10 cellular contexts compared by ENCODE assay signal in the genomic region with DNA sequence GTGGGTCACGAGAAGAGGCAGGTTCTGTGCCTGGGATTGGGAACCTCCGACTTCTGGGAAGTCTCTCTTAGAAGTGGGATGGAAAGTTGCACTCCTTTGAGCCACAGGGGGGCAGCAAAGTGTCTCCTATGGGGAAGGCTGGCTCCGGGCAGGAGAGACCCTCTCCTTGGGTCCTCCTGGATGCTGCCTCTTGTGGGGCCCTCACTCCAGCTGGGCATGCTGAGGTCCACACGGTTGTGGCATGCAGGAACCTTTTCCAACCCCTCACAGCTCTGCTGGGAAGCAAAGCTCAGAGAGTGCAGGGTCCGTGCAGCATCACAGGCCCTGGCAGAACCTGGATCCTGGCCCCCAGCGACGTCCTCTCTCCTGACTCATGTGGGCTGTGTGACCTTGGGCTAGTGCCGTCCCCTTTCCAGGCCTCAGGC. TPM values are rescaled to one million over a fixed set of nuclear protein-coding genes. Genes with fewer than 3 reads are reported as not detected.
A peak's percentile ranks its signal among the peaks of the same experiment; 100 is the strongest.
DNase-seq lines count a peak whose midpoint lies in the region; ATAC-seq and TF ChIP-seq lines count a peak whose summit lies in the region.
"Had no signal": no experiment of that assay in that cellular context is flagged by ENCODE, and none has a peak within 500 bp of the region (broad histone marks: within the 10 kb centered on the region; RNA-seq: fewer than 3 reads in every experiment).

No MANE protein-coding gene starts in this region.

- in situ Hi-C loops in IMR-90 (cut with MboI; ENCODE audit: low sequenced_read_pairs): no loop called here

- 18% methylated on average over 2 of the region's 8 CpGs; no CpG with 5 or more reads in 1 of the 2 experiments for WGBS in IMR-90 (ENCODE audit: extremely low coverage in 2 of 2, insufficient read length in 1 of 2), 2 experiments
- 25 to 29% (median 27%) methylated on average over 8 of the region's 8 CpGs for WGBS in heart left ventricle, 4 donors

- dilution Hi-C loops in IMR-90 (cut with HindIII; ENCODE audit: low sequenced_read_pairs, unreplicated experiment): no loop called here

- H2AFZ ChIP-seq in IMR-90 (replicated peaks; ENCODE audit: low read length, poor library complexity): no peak overlapping the region

- TF ChIP-seq CTCF in IMR-90 (conservative IDR thresholded peaks at IDR 0.05; ENCODE audit: low read depth, low read length) (peak; percentile 56), heart left ventricle (IDR thresholded peaks at IDR 0.05) (peak; percentile 41 to 66 (median 58))

- H3K9me3 ChIP-seq in IMR-90 (ENCODE audit: control insufficient read depth, insufficient read depth, low read length) (no peaks in the 10 kb centered on the region), heart left ventricle (no peaks in the 10 kb centered on the region)
- H3K9me3 ChIP-seq: SJSA1 had no signal

- H3K18ac ChIP-seq in IMR-90 (ENCODE audit: low read depth, low read length): no peak overlapping the region

- no peaks in the 10 kb centered on the region for H3K79me1 ChIP-seq in IMR-90 (ENCODE audit: low read depth in 1 of 2, low read length in 2 of 2)

- POLR2A ChIA-PET in IMR-90 (lab: Charles Lee; ENCODE audit: unreplicated experiment): no interaction called here

- no peak overlapping the region for H4K8ac ChIP-seq in IMR-90 (ENCODE audit: low read depth in 2 of 2, low read length in 2 of 2)

- no peak overlapping the region for H2BK5ac ChIP-seq in IMR-90 (ENCODE audit: low read depth, low read length, poor library complexity, severe bottlenecking)

- no peak overlapping the region for H2BK15ac ChIP-seq in IMR-90 (ENCODE audit: low read depth, low read length)

- H3K4me2 ChIP-seq in IMR-90 (ENCODE audit: low read depth, low read length): no peak overlapping the region

- no peak overlapping the region for H2AK9ac ChIP-seq in IMR-90 (replicated peaks; ENCODE audit: low read depth, low read length, poor library complexity)

- no peak overlapping the region for H2BK120ac ChIP-seq in IMR-90 (ENCODE audit: low read depth, low read length)

- CTCF ChIA-PET in IMR-90 (lab: Yijun Ruan, JAX): interaction anchor here (0.7 kb wide), 1 partner anchor 14 kb away, joined by 3 read pairs; no protein-coding TSS in a partner anchor

- DNase-seq in DMS153 treated with DMSO at 0.1 percent for 48 hours (lab: John Stamatoyannopoulos, UW; ENCODE audit: unreplicated experiment) (peak; percentile 32), IMR-90 (peak; percentile 31), SK-N-DZ (ENCODE audit: low spot score) (peak; percentile 68), heart left ventricle (no peak), superior temporal gyrus (ENCODE audit: extremely low spot score) (peak; percentile 67), immature natural killer cell (no peak)
- DNase-seq in stimulated activated naive CD4-positive, alpha-beta T cell (lab: John Stamatoyannopoulos, UW): no peak
- DNase-seq in activated CD4-positive, CD25-positive, alpha-beta regulatory T cell treated with anti-CD3 and anti-CD28 coated beads, Interleukin-2, amount 50 U/mL, for 72 hours: no peak

- no peak overlapping the region for H3K56ac ChIP-seq in IMR-90 (ENCODE audit: extremely low read depth, insufficient read depth, low read length)

- no peaks in the 10 kb centered on the region for H3K9me1 ChIP-seq in IMR-90 (ENCODE audit: insufficient read depth, low read length)

- H3K27me3 ChIP-seq in IMR-90 (ENCODE audit: control insufficient read depth, insufficient read depth, low read length): peaks cover 11% of the 10 kb centered on the region
- H3K27me3 ChIP-seq in heart left ventricle: peaks cover 0 to 42% (median 4%) of the 10 kb centered on the region in 9 donors
- H3K27me3 ChIP-seq: SJSA1 had no signal

- H3K27ac Mint-ChIP-seq in immature natural killer cell: no peak overlapping the region

- H4K20me1 ChIP-seq in IMR-90 (ENCODE audit: insufficient read depth, low read length): no peaks in the 10 kb centered on the region

- no peak overlapping the region for H3K9ac ChIP-seq in IMR-90 (ENCODE audit: low read depth, low read length)

- no TSS peak for BruUV-seq in IMR-90 (replicated peaks; lab: Mats Ljungman, UMichigan)

- H4K5ac ChIP-seq in IMR-90 (ENCODE audit: low read depth, low read length): no peak overlapping the region

- H3K27ac ChIP-seq in IMR-90 (ENCODE audit: insufficient read depth, low read length) (no peak overlapping the region), heart left ventricle (no peak overlapping the region)
- H3K27ac ChIP-seq: SJSA1 had no signal

- H3K36me3 Mint-ChIP-seq in immature natural killer cell: no peaks in the 10 kb centered on the region

- no peak for TF ChIP-seq POLR2A in IMR-90 (IDR thresholded peaks at IDR 0.05; ENCODE audit: low read depth, low read length)
- no peak for TF ChIP-seq POLR2A in heart left ventricle (IDR thresholded peaks at IDR 0.05)

- no peaks in the 10 kb centered on the region for H3K4me1 Mint-ChIP-seq in immature natural killer cell

- H3K9me3 Mint-ChIP-seq in immature natural killer cell: no peaks in the 10 kb centered on the region

- H3K36me3 ChIP-seq in IMR-90 (ENCODE audit: control insufficient read depth, insufficient read depth, low read length): no peaks in the 10 kb centered on the region
- no peaks in the 10 kb centered on the region for H3K36me3 ChIP-seq in heart left ventricle
- H3K36me3 ChIP-seq: SJSA1 had no signal

- H3K4me1 ChIP-seq in IMR-90 (ENCODE audit: control insufficient read depth, insufficient read depth, low read length) (no peaks in the 10 kb centered on the region), heart left ventricle (no peaks in the 10 kb centered on the region)
- H3K4me1 ChIP-seq: SJSA1 had no signal

- H4K91ac ChIP-seq in IMR-90 (ENCODE audit: insufficient read depth, low read depth, low read length): no peak overlapping the region

- peaks cover 0 to 3% (median 0%) of the 10 kb centered on the region in 3 donors for H3K27me3 Mint-ChIP-seq in immature natural killer cell (ENCODE audit: low read depth in 3 of 3)

- ATAC-seq in IMR-90 (ENCODE audit: low read depth) (peak; percentile 86), heart left ventricle (peak in 3 of 4 donors; percentile 34 to 59 (median 38))

- H2AK5ac ChIP-seq in IMR-90 (ENCODE audit: low read depth, low read length): no peak overlapping the region

- no peak overlapping the region for H3K4me3 ChIP-seq in IMR-90 (ENCODE audit: insufficient read depth, low read depth, low read length)
- H3K4me3 ChIP-seq in heart left ventricle: no peak overlapping the region
- H3K4me3 ChIP-seq: lung, SJSA1 had no signal

- intact Hi-C loops in IMR-90 (cut with micrococcal nuclease): loop anchor here (1.0 kb wide), 1 partner anchor 473 kb away; no protein-coding TSS in a partner anchor
- intact Hi-C loops in heart left ventricle (cut with DNase I): loop anchor here in 4 of 10 donors (2.0 to 10.0 kb wide), 4 partner anchors 405 to 475 kb away; no protein-coding TSS in a partner anchor

- peak; percentile 67 for TF ChIP-seq RAD21 in IMR-90 (IDR thresholded peaks at IDR 0.05; ENCODE audit: low read length)

- H3K23ac ChIP-seq in IMR-90 (ENCODE audit: low read depth, low read length): no peak overlapping the region

- H3K4ac ChIP-seq in IMR-90 (ENCODE audit: low read depth, low read length): no peak overlapping the region

- H3K4me3 Mint-ChIP-seq in immature natural killer cell: no peak overlapping the region

- H2BK20ac ChIP-seq in IMR-90 (ENCODE audit: low read depth, low read length): no peak overlapping the region

- no peak overlapping the region for H3K14ac ChIP-seq in IMR-90 (replicated peaks; ENCODE audit: low read depth, low read length)

TF ChIP-seq in IMR-90, 13 proteins besides CTCF, POLR2A, EP300 and RAD21:
- TF ChIP-seq RCOR1 (IDR thresholded peaks at IDR 0.05; ENCODE audit: insufficient replicate concordance, low read length) (no peak), FOS (IDR thresholded peaks at IDR 0.05; ENCODE audit: low read depth, low read length) (no peak), SMC3 (IDR thresholded peaks at IDR 0.05; ENCODE audit: low read depth, low read length) (peak; percentile 43)
- TF ChIP-seq, protein P1, sequence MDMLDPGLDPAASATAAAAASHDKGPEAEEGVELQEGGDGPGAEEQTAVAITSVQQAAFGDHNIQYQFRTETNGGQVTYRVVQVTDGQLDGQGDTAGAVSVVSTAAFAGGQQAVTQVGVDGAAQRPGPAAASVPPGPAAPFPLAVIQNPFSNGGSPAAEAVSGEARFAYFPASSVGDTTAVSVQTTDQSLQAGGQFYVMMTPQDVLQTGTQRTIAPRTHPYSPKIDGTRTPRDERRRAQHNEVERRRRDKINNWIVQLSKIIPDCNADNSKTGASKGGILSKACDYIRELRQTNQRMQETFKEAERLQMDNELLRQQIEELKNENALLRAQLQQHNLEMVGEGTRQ (IDR thresholded peaks at IDR 0.05; ENCODE audit: low read depth, low read length): no peak
TF ChIP-seq in IMR-90: peak in this region for 1.

RNA-seq across cellular contexts. Expression of gene SDSL, which starts 17.4 kb away (rescaled TPM):
- 5.6 and 6.3 TPM in 2 replicates for total RNA-seq in IMR-90 (2012; rRNA removed)
- 10.9 and 13.4 TPM in 2 replicates for polyA plus RNA-seq in IMR-90 (2012; rRNA removed)
- 13.3 and 17.0 TPM in 2 replicates for polyA plus RNA-seq in IMR-90 (2012; cell fraction: cytosol; rRNA removed)
- polyA plus RNA-seq in IMR-90 (2012; cell fraction: nucleus; rRNA removed; ENCODE audit: low replicate concordance): 6.4 and 14.7 TPM in 2 replicates
- polyA plus RNA-seq in SK-N-DZ (2014; cell fraction: cytosol; rRNA removed): 5.6 and 9.2 TPM in 2 replicates
- polyA plus RNA-seq in SK-N-DZ (2014; cell fraction: nucleus; rRNA removed): 4.6 and 8.5 TPM in 2 replicates
- 10 to 100 TPM in 4 of 9 donors, 1 to 10 TPM in 5; 2.6 to 21.0 (median 7.9) TPM for total RNA-seq in heart left ventricle
- 1 to 10 TPM; 2.5 to 3.3 TPM for polyA plus RNA-seq in heart left ventricle
- polyA plus RNA-seq in immature natural killer cell: 1 to 10 TPM; 1.1 to 3.9 (median 2.7) TPM

RNA-seq across cellular contexts. Expression of gene LHX5, which starts 32.1 kb away (rescaled TPM):
- total RNA-seq in IMR-90 (2012; rRNA removed) (not detected in 2 replicates), heart left ventricle (not detected)
- polyA plus RNA-seq in IMR-90 (2012; rRNA removed) (not detected in 2 replicates), heart left ventricle (not detected), immature natural killer cell (not detected)
- polyA plus RNA-seq in IMR-90 (2012; cell fraction: cytosol; rRNA removed): not detected in 2 replicates
- not detected in 2 replicates for polyA plus RNA-seq in IMR-90 (2012; cell fraction: nucleus; rRNA removed; ENCODE audit: low replicate concordance)
- 0.15 and 0.60 TPM in 2 replicates for polyA plus RNA-seq in SK-N-DZ (2014; cell fraction: cytosol; rRNA removed)
- polyA plus RNA-seq in SK-N-DZ (2014; cell fraction: nucleus; rRNA removed): not detected in 2 replicates
- total RNA-seq: lung, SJSA1 had no signal
- polyA plus RNA-seq: lung had no signal

RNA-seq across cellular contexts. Expression of gene SDS, which starts 35.9 kb away (rescaled TPM):
- total RNA-seq in IMR-90 (2012; rRNA removed) (not detected in 2 replicates), heart left ventricle (10 to 100 TPM in 1 of 9 donors, 1 to 10 TPM in 1, under 1 TPM in 2, not detected in 5; 0.28 to 10.5 (median 0.99) TPM)
- polyA plus RNA-seq in IMR-90 (2012; rRNA removed) (not detected in 2 replicates), heart left ventricle (under 1 TPM in 1 of 2 donors, not detected in 1; 0.32 TPM), immature natural killer cell (1 to 10 TPM in 1 of 3 donors, not detected in 2; 1.4 TPM)
- not detected in 2 replicates for polyA plus RNA-seq in IMR-90 (2012; cell fraction: cytosol; rRNA removed)
- polyA plus RNA-seq in IMR-90 (2012; cell fraction: nucleus; rRNA removed; ENCODE audit: low replicate concordance): not detected in 2 replicates
- polyA plus RNA-seq in SK-N-DZ (2014; cell fraction: cytosol; rRNA removed): not detected in 2 replicates
- not detected in 2 replicates for polyA plus RNA-seq in SK-N-DZ (2014; cell fraction: nucleus; rRNA removed)
- total RNA-seq: SJSA1 had no signal

Comparison
In these comparisons a context has a peak if more than half of its experiments do, and no peak if none do; other contexts are left out.
1. DNase-seq: peak in DMS153 treated with DMSO at 0.1 percent for 48 hours (single experiment), IMR-90 (single experiment), SK-N-DZ (single experiment) and superior temporal gyrus (single experiment); none in heart left ventricle (0 of 5), stimulated activated naive CD4-positive, alpha-beta T cell (0 of 6), immature natural killer cell (0 of 3) and activated CD4-positive, CD25-positive, alpha-beta regulatory T cell treated with anti-CD3 and anti-CD28 coated beads, Interleukin-2, amount 50 U/mL, for 72 hours (single experiment).